Comparison of ENCODE assay signal across 29 cellular contexts in genomic region chr14:24376448-24377070, GRCh38. TPM values are rescaled to one million over a fixed set of nuclear protein-coding genes. Genes with fewer than 3 reads are reported as not detected.
DNase-seq lines count a peak whose midpoint lies in the region; TF ChIP-seq lines count a peak whose summit lies in the region.
"Had no signal": no experiment of that assay in that cellular context is flagged by ENCODE, and none has a peak within 500 bp of the region (broad histone marks: within the 10 kb centered on the region; RNA-seq: fewer than 3 reads in every experiment).

No MANE protein-coding gene starts in this region.

- no peak overlapping the region for H2AFZ ChIP-seq in neuronal stem cell (ENCODE audit: low read length)

- peaks cover 0 to 1% of the 10 kb centered on the region in 2 donors for H3K9me3 ChIP-seq in neuronal stem cell (replicated peaks in 1 of 2; ENCODE audit: control insufficient read depth in 2 of 2, insufficient read depth in 1 of 2, low read depth in 1 of 2, low read length in 2 of 2)
- H3K9me3 ChIP-seq: ovary, SK-N-SH had no signal

- H3K79me1 ChIP-seq in neuronal stem cell (ENCODE audit: low read depth, low read length): peaks cover 3% of the 10 kb centered on the region

- peaks cover 15% of the 10 kb centered on the region for H3K4me1 Mint-ChIP-seq in glutamatergic neuron (ENCODE audit: low read depth, unreplicated experiment)
- H3K4me1 Mint-ChIP-seq: CD14-positive monocyte; stimulated activated effector memory CD8-positive, alpha-beta T cell treated with anti-CD3 and anti-CD28 coated beads, Interleukin-12 subunit alpha, Interleukin-12 subunit beta, amount 100 ng/mL, for 72 hours had no signal

- peaks cover 5% of the 10 kb centered on the region for H3K27me3 Mint-ChIP-seq in glutamatergic neuron (ENCODE audit: unreplicated experiment)
- H3K27me3 Mint-ChIP-seq: activated naive CD8-positive, alpha-beta T cell treated with anti-CD3 and anti-CD28 coated beads, Interleukin-2, amount 50 U/mL, for 24 hours had no signal

- H3K27ac ChIP-seq in neuronal stem cell (replicated peaks; ENCODE audit: low read length): no peak overlapping the region
- H3K27ac ChIP-seq: cardiac muscle cell, ovary had no signal

- peak overlapping the region; percentile 20 for H3K4me3 Mint-ChIP-seq in glutamatergic neuron (ENCODE audit: unreplicated experiment)
- H3K4me3 Mint-ChIP-seq: activated naive CD8-positive, alpha-beta T cell treated with anti-CD3 and anti-CD28 coated beads, Interleukin-2, amount 50 U/mL, for 24 hours; activated T-cell treated with anti-CD3 and anti-CD28 coated beads, Interleukin-2, amount 50 U/mL, for 24 hours; nephron progenitor cell; stimulated activated effector memory CD8-positive, alpha-beta T cell treated with anti-CD3 and anti-CD28 coated beads, Interleukin-12 subunit alpha, Interleukin-12 subunit beta, amount 100 ng/mL, for 72 hours had no signal

- peak overlapping the region; percentile 27 for H3K23ac ChIP-seq in neuronal stem cell (ENCODE audit: low read depth, low read length, poor library complexity)

- no peak overlapping the region for H3K14ac ChIP-seq in neuronal stem cell (ENCODE audit: low read length)

- no peak overlapping the region for H3K4me2 ChIP-seq in neuronal stem cell (ENCODE audit: insufficient read depth, low read length, poor library complexity, severe bottlenecking)
- H3K4me2 ChIP-seq: SK-N-SH had no signal

- no peak overlapping the region for H2BK5ac ChIP-seq in neuronal stem cell (ENCODE audit: low read length)

- peak overlapping the region; percentile 63 for H3K18ac ChIP-seq in neuronal stem cell (ENCODE audit: low read length)

- no CpG with 5 or more reads among the region's 16 CpGs for WGBS in neuronal stem cell (ENCODE audit: extremely low coverage in 2 of 2, insufficient read length in 2 of 2, insufficient replicate concordance in 1 of 2), 2 donors

- H3K27me3 ChIP-seq in neuronal stem cell (ENCODE audit: control insufficient read depth in 3 of 3, insufficient read depth in 3 of 3, low read depth in 1 of 3, low read length in 3 of 3): peaks cover 0 to 5% (median 0%) of the 10 kb centered on the region in 3 experiments
- H3K27me3 ChIP-seq: cardiac muscle cell, ovary had no signal

- peak overlapping the region in 1 of 2 donors; percentile 29 for H3K4me3 ChIP-seq in neuronal stem cell (ENCODE audit: low read length in 2 of 2)
- H3K4me3 ChIP-seq: cardiac muscle cell, lung, ovary had no signal

- DNase-seq in NCI-H187 (lab: John Stamatoyannopoulos, UW) (peak; percentile 27 to 40), NCI-H187 treated with DMSO at 0.1 percent for 48 hours (lab: John Stamatoyannopoulos, UW) (no peak), NCI-H1436 treated with DMSO at 0.1 percent for 48 hours (lab: John Stamatoyannopoulos, UW) (peak; percentile 34), glutamatergic neuron (peak; percentile 37), neuronal stem cell (ENCODE audit: low spot score) (no peak), COR-L47 (lab: John Stamatoyannopoulos, UW) (no peak), NCI-H2081 (lab: John Stamatoyannopoulos, UW) (no peak)
- DNase-seq in activated T-cell treated with anti-CD3 and anti-CD28 coated beads, Interleukin-2, amount 50 U/mL, for 48 hours: no peak
- DNase-seq: 8988T; activated gamma-delta T cell treated with Interleukin-2 at 50 U/mL for 16 hours; activated naive CD8-positive, alpha-beta T cell treated with anti-CD3 and anti-CD28 coated beads, Interleukin-2, amount 50 U/mL, for 24 hours; activated T-cell treated with anti-CD3 and anti-CD28 coated beads, Interleukin-2, amount 50 U/mL, for 24 hours; DND-41; effector CD8-positive, alpha-beta T cell; erythroblast; NCI-H1092; NCI-H2029 treated with DMSO at 0.1 percent for 48 hours; NCI-H2227 treated with DMSO at 0.1 percent for 48 hours; NCI-H526 treated with DMSO at 0.1 percent for 48 hours; nephron progenitor cell; ovary; SK-N-SH; trophoblast cell had no signal

- no peaks in the 10 kb centered on the region for H3K36me3 Mint-ChIP-seq in glutamatergic neuron (ENCODE audit: unreplicated experiment)
- H3K36me3 Mint-ChIP-seq: CD14-positive monocyte; stimulated activated effector memory CD8-positive, alpha-beta T cell treated with anti-CD3 and anti-CD28 coated beads, Interleukin-12 subunit alpha, Interleukin-12 subunit beta, amount 100 ng/mL, for 72 hours had no signal

- no peak overlapping the region for H4K8ac ChIP-seq in neuronal stem cell (ENCODE audit: low read depth, low read length)

- no peak overlapping the region for H4K91ac ChIP-seq in neuronal stem cell (ENCODE audit: low read depth, low read length, poor library complexity)

- H3K4ac ChIP-seq in neuronal stem cell (ENCODE audit: low read length): no peak overlapping the region

- no peak overlapping the region for H2BK12ac ChIP-seq in neuronal stem cell (ENCODE audit: low read length)

- H3K9me3 Mint-ChIP-seq in glutamatergic neuron (ENCODE audit: unreplicated experiment): peaks cover 1% of the 10 kb centered on the region
- H3K9me3 Mint-ChIP-seq: activated naive CD8-positive, alpha-beta T cell treated with anti-CD3 and anti-CD28 coated beads, Interleukin-2, amount 50 U/mL, for 24 hours; activated T-cell treated with anti-CD3 and anti-CD28 coated beads, Interleukin-2, amount 50 U/mL, for 24 hours; nephron progenitor cell; stimulated activated effector memory CD8-positive, alpha-beta T cell treated with anti-CD3 and anti-CD28 coated beads, Interleukin-12 subunit alpha, Interleukin-12 subunit beta, amount 100 ng/mL, for 72 hours had no signal

- H3K9ac ChIP-seq in neuronal stem cell (ENCODE audit: low read depth, low read length, poor library complexity): no peak overlapping the region
- H3K9ac ChIP-seq: SK-N-SH had no signal

- peaks cover 3 to 23% of the 10 kb centered on the region in 2 donors for H3K4me1 ChIP-seq in neuronal stem cell (ENCODE audit: control insufficient read depth in 2 of 2, insufficient read depth in 1 of 2, low read depth in 1 of 2, low read length in 2 of 2)

- no peak overlapping the region for H2AK5ac ChIP-seq in neuronal stem cell (ENCODE audit: low read depth, low read length)

- H3K27ac Mint-ChIP-seq in glutamatergic neuron (ENCODE audit: unreplicated experiment): no peak overlapping the region
- H3K27ac Mint-ChIP-seq: activated naive CD8-positive, alpha-beta T cell treated with anti-CD3 and anti-CD28 coated beads, Interleukin-2, amount 50 U/mL, for 24 hours; activated T-cell treated with anti-CD3 and anti-CD28 coated beads, Interleukin-2, amount 50 U/mL, for 24 hours; stimulated activated effector memory CD8-positive, alpha-beta T cell treated with anti-CD3 and anti-CD28 coated beads, Interleukin-12 subunit alpha, Interleukin-12 subunit beta, amount 100 ng/mL, for 72 hours had no signal

- no peak overlapping the region for H2BK15ac ChIP-seq in neuronal stem cell (ENCODE audit: low read length)

- peaks cover 26 to 63% of the 10 kb centered on the region in 2 donors for H3K36me3 ChIP-seq in neuronal stem cell (replicated peaks in 1 of 2; ENCODE audit: control insufficient read depth in 2 of 2, insufficient read depth in 2 of 2, low read length in 2 of 2)
- H3K36me3 ChIP-seq: ovary had no signal

- no peak overlapping the region for H2BK120ac ChIP-seq in neuronal stem cell (ENCODE audit: low read depth, low read length)

- peak; percentile 12 for TF ChIP-seq CTCF in glutamatergic neuron (IDR thresholded peaks at IDR 0.05; ENCODE audit: partially characterized antibody, unreplicated experiment)

RNA-seq across cellular contexts. Expression of gene NFATC4, which starts 8.6 kb away (rescaled TPM):
- total RNA-seq in glutamatergic neuron (ENCODE audit: unreplicated experiment): 11.4 TPM
- polyA plus RNA-seq in neuronal stem cell (2013, experiment 1 of 2): 50.5 TPM
- 49.8 TPM for polyA plus RNA-seq in neuronal stem cell (2013, experiment 2 of 2)
- total RNA-seq: T-helper 1 cell treated with Interleukin-12 subunit alpha and Interleukin-12 subunit beta and Interleukin-4 antibody, amounts not matched to agents 30 ng/mL and 1 ng/mL, for 36 hours had no signal
- polyA plus RNA-seq: CD14-positive monocyte had no signal

RNA-seq across cellular contexts. Expression of gene NYNRIN, which starts 22.2 kb away (rescaled TPM):
- total RNA-seq in glutamatergic neuron (ENCODE audit: unreplicated experiment): 33.5 TPM
- polyA plus RNA-seq in neuronal stem cell (2013, experiment 1 of 2): 16.1 TPM
- 16.0 TPM for polyA plus RNA-seq in neuronal stem cell (2013, experiment 2 of 2)
- total RNA-seq: M059J had no signal

RNA-seq across cellular contexts. Expression of gene RIPK3, which starts 36.8 kb away (rescaled TPM):
- not detected for total RNA-seq in glutamatergic neuron (ENCODE audit: unreplicated experiment)
- 0.08 TPM for polyA plus RNA-seq in neuronal stem cell (2013, experiment 1 of 2)
- not detected for polyA plus RNA-seq in neuronal stem cell (2013, experiment 2 of 2)
- total RNA-seq: M059J had no signal
- polyA plus RNA-seq: cardiac muscle cell, SK-N-SH had no signal

RNA-seq across cellular contexts. Expression of gene ADCY4, which starts 41.7 kb away (rescaled TPM):
- total RNA-seq in glutamatergic neuron (ENCODE audit: unreplicated experiment): not detected
- polyA plus RNA-seq in neuronal stem cell (2013, experiment 1 of 2): 0.01 TPM
- 0.01 TPM for polyA plus RNA-seq in neuronal stem cell (2013, experiment 2 of 2)
- total RNA-seq: M059J had no signal
- polyA plus RNA-seq: cardiac muscle cell had no signal

RNA-seq across cellular contexts. Expression of gene CBLN3, which starts 52.9 kb away (rescaled TPM):
- 0.51 TPM for total RNA-seq in glutamatergic neuron (ENCODE audit: unreplicated experiment)
- polyA plus RNA-seq in neuronal stem cell (2013, experiment 1 of 2): 0.59 TPM
- 0.32 TPM for polyA plus RNA-seq in neuronal stem cell (2013, experiment 2 of 2)

Comparison
In these comparisons a context has a peak if more than half of its experiments do, and no peak if none do; other contexts are left out.
1. DNase-seq: peak in NCI-H187 (2 of 2), NCI-H1436 treated with DMSO at 0.1 percent for 48 hours (single experiment) and glutamatergic neuron (single experiment); none in NCI-H187 treated with DMSO at 0.1 percent for 48 hours (single experiment), neuronal stem cell (single experiment), COR-L47 (single experiment), activated T-cell treated with anti-CD3 and anti-CD28 coated beads, Interleukin-2, amount 50 U/mL, for 48 hours (0 of 2) and NCI-H2081 (0 of 2).